10 cellular contexts compared by ENCODE assay signal in the genomic region with DNA sequence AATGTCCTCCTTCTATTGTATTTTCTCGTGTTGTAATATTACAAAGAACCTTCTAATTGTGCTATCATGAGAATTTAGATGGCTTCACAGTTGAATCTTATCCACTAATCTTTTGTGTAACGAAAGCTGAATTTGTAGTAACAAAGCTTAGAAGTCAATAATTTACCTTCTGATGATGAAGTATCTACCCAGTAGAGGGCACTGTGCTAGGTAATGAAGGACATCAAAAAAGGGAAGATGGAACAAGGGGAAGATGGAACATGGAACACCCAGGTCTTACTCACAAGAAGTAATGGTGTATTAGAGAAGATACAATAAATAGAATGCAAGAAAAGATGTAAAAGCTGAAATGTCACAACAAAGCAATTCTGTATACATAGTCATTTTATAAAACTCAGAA.
A peak's percentile ranks its signal among the peaks of the same experiment; 100 is the strongest.
DNase-seq lines count a peak whose midpoint lies in the region; ATAC-seq and TF ChIP-seq lines count a peak whose summit lies in the region.
"Had no signal": no experiment of that assay in that cellular context is flagged by ENCODE, and none has a peak within 500 bp of the region (broad histone marks: within the 10 kb centered on the region; RNA-seq: fewer than 3 reads in every experiment).

No MANE protein-coding gene starts in this region.

- peak; percentile 24 for DNase-seq in GM12865 (ENCODE audit: low read depth)
- DNase-seq in adrenal gland, result no peak
- DNase-seq in mucosa of descending colon, result peak in 1 of 3 donors; percentile 6
- DNase-seq in NCI-H2171 (lab: John Stamatoyannopoulos, UW), result no peak
- no peak for DNase-seq in activated naive CD4-positive, alpha-beta T cell treated with Interleukin-2 at 50 U/mL for 16 hours
- no peak for DNase-seq in NCI-H510A treated with DMSO at 0.1 percent for 48 hours (lab: John Stamatoyannopoulos, UW)
- DNase-seq: IMR-90 had no signal

- TF ChIP-seq POLR2A in adrenal gland (IDR thresholded peaks at IDR 0.05), result no peak

- H2AFZ ChIP-seq in KMS-11 (ENCODE audit: low read depth), result no peak overlapping the region

- intact Hi-C loops in adrenal gland (cut with DNase I), result no loop called here
- intact Hi-C loops in mucosa of descending colon (cut with DNase I, micrococcal nuclease), result no loop called here

- H3K27ac ChIP-seq in KMS-11 (no peak overlapping the region), adrenal gland (no peak overlapping the region)

- H3K36me3 ChIP-seq in KMS-11 (ENCODE audit: insufficient read depth) (no peaks in the 10 kb centered on the region), adrenal gland (replicated peaks in 1 of 2) (no peaks in the 10 kb centered on the region), mucosa of descending colon (ENCODE audit: low read depth) (no peaks in the 10 kb centered on the region)

- H3K4me3 ChIP-seq in GM12865 (ENCODE audit: low read depth, low read length) (no peak overlapping the region), KMS-11 (IDR thresholded peaks at IDR 0.05; ENCODE audit: insufficient read depth, low read depth, low read length) (no peak overlapping the region), adrenal gland (no peak overlapping the region), mucosa of descending colon (no peak overlapping the region)

- TF ChIP-seq CTCF in GM12865 (IDR thresholded peaks at IDR 0.05; ENCODE audit: insufficient read depth, low read depth, low read length, missing control alignments), result peak; percentile 32
- peak; percentile 48 for TF ChIP-seq CTCF in KMS-11 (conservative IDR thresholded peaks at IDR 0.05; ENCODE audit: low read depth, low read length)
- TF ChIP-seq CTCF in adrenal gland (IDR thresholded peaks at IDR 0.05), result peak in 4 of 6 experiments; percentile 11 to 33 (median 26)
- peak; percentile 14 for TF ChIP-seq CTCF in mucosa of descending colon (IDR thresholded peaks at IDR 0.05)

- H3K9ac ChIP-seq in KMS-11, result no peak overlapping the region

- no peak for ATAC-seq in mucosa of descending colon
- ATAC-seq in HG03571 (IDR thresholded peaks at IDR 0.05; ENCODE audit: unreplicated experiment), result no peak
- ATAC-seq: activated CD4-positive, CD25-positive, alpha-beta regulatory T cell treated with anti-CD3 and anti-CD28 coated beads, Interleukin-2, amount 50 U/mL, for 24 hours had no signal

- no peak overlapping the region for H3K4me2 ChIP-seq in KMS-11

- H4K20me1 ChIP-seq in KMS-11 (ENCODE audit: insufficient read depth), result no peaks in the 10 kb centered on the region

- H3K79me2 ChIP-seq in KMS-11 (ENCODE audit: insufficient read depth, low read depth), result no peaks in the 10 kb centered on the region

- H3K4me1 ChIP-seq in KMS-11 (ENCODE audit: low read depth, poor library complexity, severe bottlenecking), result peaks cover 7% of the 10 kb centered on the region
- no peaks in the 10 kb centered on the region for H3K4me1 ChIP-seq in adrenal gland (replicated peaks in 1 of 2)
- H3K4me1 ChIP-seq in mucosa of descending colon (ENCODE audit: low read depth), result no peaks in the 10 kb centered on the region

- H3K9me3 ChIP-seq in adrenal gland (replicated peaks in 1 of 3) (no peaks in the 10 kb centered on the region), mucosa of descending colon (no peaks in the 10 kb centered on the region)

- 47 to 64% (median 51%) methylated on average over 2 of the region's 2 CpGs for WGBS in adrenal gland, 4 donors

- H3K27me3 ChIP-seq in KMS-11 (ENCODE audit: insufficient read depth, low read depth) (no peaks in the 10 kb centered on the region), adrenal gland (no peaks in the 10 kb centered on the region)
